8 cellular contexts compared by ENCODE assay signal in genomic region chr6:4155848-4156466, GRCh38. TPM values are rescaled to one million over a fixed set of nuclear protein-coding genes. Genes with fewer than 3 reads are reported as not detected.
A peak's percentile ranks its signal among the peaks of the same experiment; 100 is the strongest.
DNase-seq lines count a peak whose midpoint lies in the region; ATAC-seq and TF ChIP-seq lines count a peak whose summit lies in the region.

No MANE protein-coding gene starts in this region.

- no peak overlapping the region for H3K9ac ChIP-seq in HCT116 (ENCODE audit: low read length)

- TF ChIP-seq RAD21 in HCT116 (IDR thresholded peaks at IDR 0.05; ENCODE audit: low read depth), result peak; percentile 94

- peak; percentile 97 for ATAC-seq in HCT116
- ATAC-seq in heart right ventricle, result peak; percentile 77 to 92 (median 86)

- no peak for TF ChIP-seq POLR2A in HCT116 (IDR thresholded peaks at IDR 0.05; ENCODE audit: borderline replicate concordance, extremely low read depth, insufficient read depth, insufficient read length)

- H3K79me2 ChIP-seq in HCT116 (ENCODE audit: insufficient read depth, low read length), result no peaks in the 10 kb centered on the region

- H3K9me3 ChIP-seq in HCT116 (ENCODE audit: control insufficient read depth in 1 of 2, insufficient read depth in 1 of 2, low read depth in 1 of 2, low read length in 2 of 2), result no peaks in the 10 kb centered on the region
- no peaks in the 10 kb centered on the region for H3K9me3 ChIP-seq in heart right ventricle

- H3K36me3 ChIP-seq in HCT116 (ENCODE audit: control insufficient read depth in 1 of 2, insufficient read depth in 2 of 2, low read length in 2 of 2), result no peaks in the 10 kb centered on the region
- no peaks in the 10 kb centered on the region for H3K36me3 ChIP-seq in heart right ventricle

- no peaks in the 10 kb centered on the region for H3K9me2 ChIP-seq in HCT116 (ENCODE audit: insufficient read depth)

- H2AFZ ChIP-seq in HCT116 (ENCODE audit: low read depth, low read length, poor library complexity, severe bottlenecking), result peak overlapping the region; percentile 97

- H3K27me3 ChIP-seq in HCT116 (ENCODE audit: insufficient read depth, low read length) (no peaks in the 10 kb centered on the region), heart right ventricle (no peaks in the 10 kb centered on the region)

- RAD21 ChIA-PET in HCT116 (lab: Charles Lee; ENCODE audit: low non-redundant PET in 1 of 2, low total read pairs in 2 of 2, uncharacterized antibody in 2 of 2, unreplicated experiment in 2 of 2), result no interaction called here

- H3K27ac ChIP-seq in HCT116 (ENCODE audit: low read depth, low read length) (no peak overlapping the region), heart right ventricle (no peak overlapping the region)

- H3K4me1 ChIP-seq in HCT116 (ENCODE audit: control insufficient read depth in 1 of 2, insufficient read depth in 2 of 2, low read length in 2 of 2), result peaks cover 0 to 6% of the 10 kb centered on the region in 2 experiments; a peak in 1 of 4 replicates
- H3K4me1 ChIP-seq in heart right ventricle, result peaks cover 0 to 4% (median 0%) of the 10 kb centered on the region in 9 donors

- WGBS in heart right ventricle, 2 donors, result 1 to 3% methylated on average over 6 of the region's 6 CpGs

- POLR2A ChIA-PET in HCT116 (lab: Charles Lee), result no interaction called here

- peak overlapping the region; percentile 43 for H3K4me2 ChIP-seq in HCT116 (ENCODE audit: low read length)

- no peaks in the 10 kb centered on the region for H4K20me1 ChIP-seq in HCT116 (ENCODE audit: insufficient read depth)

- BruUV-seq in HCT116 (replicated peaks; lab: Mats Ljungman, UMichigan), result no TSS peak

- H3K4me3 ChIP-seq in HCT116 (replicated peaks in 1 of 2; ENCODE audit: low read depth in 1 of 2, low read length in 2 of 2) (no peak overlapping the region), heart right ventricle (no peak overlapping the region)

- DNase-seq in Daoy (ENCODE audit: low read depth) (peak; percentile 90), HCT116 (ENCODE audit: low read depth, low spot score) (peak; percentile 70), NCI-H1436 treated with DMSO at 0.1 percent for 48 hours (lab: John Stamatoyannopoulos, UW) (peak; percentile 60), SW 1271 (lab: John Stamatoyannopoulos, UW) (peak; percentile 58 to 82), heart right ventricle (peak in 1 of 2 donors; percentile 86), putamen (ENCODE audit: low spot score) (peak; percentile 79), mesenteric fat pad (ENCODE audit: low spot score) (no peak)
- DNase-seq in activated naive CD8-positive, alpha-beta T cell treated with anti-CD3 and anti-CD28 coated beads, Interleukin-2, amount 50 U/mL, for 16 hours (ENCODE audit: low read depth, low spot score), result peak; percentile 60

- CTCF ChIA-PET in HCT116 (lab: Charles Lee), result interaction anchor here (1.0 to 2.2 kb wide), 6 partner anchors 14 to 135 kb away, joined by 3 to 13 read pairs (median 5); a partner anchor contains a TSS

- TF ChIP-seq CTCF in HCT116 (IDR thresholded peaks at IDR 0.05 in 2 of 3, conservative IDR thresholded peaks at IDR 0.05 in 1 of 3; ENCODE audit: borderline replicate concordance in 1 of 3, insufficient read depth in 1 of 3, low read depth in 2 of 3, low read length in 2 of 3) (peak; percentile 76 to 83 (median 78); a peak in 5 of 6 replicates), heart right ventricle (IDR thresholded peaks at IDR 0.05) (peak; percentile 80 to 93 (median 88))

- intact Hi-C loops in HCT116 (cut with micrococcal nuclease) (loop anchor here (1.0 to 5.0 kb wide), 2 partner anchors 101 to 414 kb away; no protein-coding TSS in a partner anchor), heart right ventricle (cut with DNase I) (loop anchor here in 6 of 10 donors (1.0 to 10.0 kb wide), 5 partner anchors 20 to 414 kb away; no protein-coding TSS in a partner anchor)

TF ChIP-seq in HCT116, 20 proteins besides CTCF, POLR2A, EP300 and RAD21:
- TF ChIP-seq CBX3 (IDR thresholded peaks at IDR 0.05; ENCODE audit: low read depth), result no peak
- TF ChIP-seq TCF7L2 (IDR thresholded peaks at IDR 0.05; ENCODE audit: borderline replicate concordance, extremely low read depth, insufficient read depth, insufficient read length), result no peak
- TF ChIP-seq JUND (IDR thresholded peaks at IDR 0.05), result no peak
- peak; percentile 54 for TF ChIP-seq YY1 (IDR thresholded peaks at IDR 0.05; ENCODE audit: extremely low read depth, insufficient replicate concordance, low read depth, low read length)
- TF ChIP-seq EGR1 (IDR thresholded peaks at IDR 0.05; ENCODE audit: low read depth), result no peak
- peak; percentile 10; the same call in 1 of the 2 replicates for TF ChIP-seq FOSL1 (IDR thresholded peaks at IDR 0.05; ENCODE audit: low read depth)
- TF ChIP-seq ZNF274 (IDR thresholded peaks at IDR 0.05; ENCODE audit: low read depth, low read length), result no peak
- no peak for TF ChIP-seq ATF3 (IDR thresholded peaks at IDR 0.05)
- TF ChIP-seq SP1 (IDR thresholded peaks at IDR 0.05; ENCODE audit: low read depth), result no peak
- TF ChIP-seq SIN3A (IDR thresholded peaks at IDR 0.05; ENCODE audit: low read depth), result no peak
- no peak for TF ChIP-seq POLR2AphosphoS5 (IDR thresholded peaks at IDR 0.05; ENCODE audit: low read depth, low read length)
- TF ChIP-seq EZH2phosphoT487 (IDR thresholded peaks at IDR 0.05; ENCODE audit: borderline replicate concordance), result no peak
- TF ChIP-seq CEBPB (IDR thresholded peaks at IDR 0.05; ENCODE audit: low read depth), result no peak

RNA-seq across cellular contexts. Expression of gene ECI2, which starts 20.6 kb away (rescaled TPM):
- 63.5 and 77.0 TPM in 2 replicates for total RNA-seq in Daoy (2014; rRNA removed; shearing (Covaris generic))
- total RNA-seq in HCT116 (2021; ENCODE audit: unreplicated experiment) (56.8 TPM), heart right ventricle (100 to 1,000 TPM; 134 to 194 (median 163) TPM), mesenteric fat pad (54.1 TPM)
- polyA plus RNA-seq in HCT116 (2012), result 34.9 and 53.8 TPM in 2 replicates
- 100 to 1,000 TPM in 1 of 2 donors, 10 to 100 TPM in 1; 54.9 to 122 TPM for polyA plus RNA-seq in heart right ventricle
